Comparison of ENCODE assay signal across 1 cellular context in the genomic region with DNA sequence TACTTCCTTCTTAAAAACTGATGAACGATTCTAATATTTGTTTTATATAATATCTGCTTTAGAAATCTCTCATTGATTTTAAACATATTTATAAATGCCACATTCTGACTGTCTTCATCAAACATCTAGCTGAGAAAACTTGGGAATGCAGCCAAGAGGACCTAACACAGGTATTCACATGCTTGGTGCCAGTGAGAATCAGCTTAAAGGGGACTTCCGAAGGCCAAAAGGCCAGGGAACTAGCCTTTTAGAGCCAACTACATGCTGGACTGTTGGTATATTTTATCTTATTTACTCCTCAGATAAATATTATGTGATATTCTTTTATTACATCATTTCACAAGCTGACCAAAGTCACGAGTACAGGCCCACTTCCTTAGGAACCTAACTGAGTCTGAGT.
TF ChIP-seq lines count a peak whose summit lies in the region.

No MANE protein-coding gene starts in this region.

TF ChIP-seq in IMR-90, 13 proteins besides CTCF, POLR2A, EP300 and RAD21:
- TF ChIP-seq MAZ (IDR thresholded peaks at IDR 0.05; ENCODE audit: borderline replicate concordance, low read depth, low read length) = no peak
- TF ChIP-seq CEBPB (IDR thresholded peaks at IDR 0.05; ENCODE audit: low read depth, low read length) = no peak
- no peak for TF ChIP-seq BHLHE40 (IDR thresholded peaks at IDR 0.05; ENCODE audit: low read depth, low read length)
- TF ChIP-seq MAFK (IDR thresholded peaks at IDR 0.05; ENCODE audit: low read depth, low read length) = no peak
- TF ChIP-seq RFX5 (IDR thresholded peaks at IDR 0.05; ENCODE audit: low read depth, low read length) = no peak
- no peak for TF ChIP-seq CHD1 (IDR thresholded peaks at IDR 0.05; ENCODE audit: low read depth, low read length)
- no peak for TF ChIP-seq MXI1 (IDR thresholded peaks at IDR 0.05; ENCODE audit: borderline replicate concordance, low read depth, low read length)
- TF ChIP-seq, protein P1, sequence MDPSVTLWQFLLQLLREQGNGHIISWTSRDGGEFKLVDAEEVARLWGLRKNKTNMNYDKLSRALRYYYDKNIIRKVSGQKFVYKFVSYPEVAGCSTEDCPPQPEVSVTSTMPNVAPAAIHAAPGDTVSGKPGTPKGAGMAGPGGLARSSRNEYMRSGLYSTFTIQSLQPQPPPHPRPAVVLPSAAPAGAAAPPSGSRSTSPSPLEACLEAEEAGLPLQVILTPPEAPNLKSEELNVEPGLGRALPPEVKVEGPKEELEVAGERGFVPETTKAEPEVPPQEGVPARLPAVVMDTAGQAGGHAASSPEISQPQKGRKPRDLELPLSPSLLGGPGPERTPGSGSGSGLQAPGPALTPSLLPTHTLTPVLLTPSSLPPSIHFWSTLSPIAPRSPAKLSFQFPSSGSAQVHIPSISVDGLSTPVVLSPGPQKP (IDR thresholded peaks at IDR 0.05; ENCODE audit: borderline replicate concordance, low read depth, low read length) = no peak
- TF ChIP-seq SMC3 (IDR thresholded peaks at IDR 0.05; ENCODE audit: low read depth, low read length) = no peak
- TF ChIP-seq, protein P2, sequence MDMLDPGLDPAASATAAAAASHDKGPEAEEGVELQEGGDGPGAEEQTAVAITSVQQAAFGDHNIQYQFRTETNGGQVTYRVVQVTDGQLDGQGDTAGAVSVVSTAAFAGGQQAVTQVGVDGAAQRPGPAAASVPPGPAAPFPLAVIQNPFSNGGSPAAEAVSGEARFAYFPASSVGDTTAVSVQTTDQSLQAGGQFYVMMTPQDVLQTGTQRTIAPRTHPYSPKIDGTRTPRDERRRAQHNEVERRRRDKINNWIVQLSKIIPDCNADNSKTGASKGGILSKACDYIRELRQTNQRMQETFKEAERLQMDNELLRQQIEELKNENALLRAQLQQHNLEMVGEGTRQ (IDR thresholded peaks at IDR 0.05; ENCODE audit: low read depth, low read length) = no peak
- no peak for TF ChIP-seq FOS (IDR thresholded peaks at IDR 0.05; ENCODE audit: low read depth, low read length)
- no peak for TF ChIP-seq RCOR1 (IDR thresholded peaks at IDR 0.05; ENCODE audit: insufficient replicate concordance, low read length)
- TF ChIP-seq NFE2L2 (IDR thresholded peaks at IDR 0.05; ENCODE audit: low read depth, low read length) = no peak
